Comparison of ENCODE assay signal across 1 cellular context in genomic region chr17:64145460-64145750, GRCh38.
TF ChIP-seq lines count a peak whose summit lies in the region.

No MANE protein-coding gene starts in this region.

TF ChIP-seq in liver, 16 proteins besides CTCF, POLR2A, EP300 and RAD21 (continued from another document):
- no peak for TF ChIP-seq ZBTB33 (IDR thresholded peaks at IDR 0.05)
- TF ChIP-seq JUND (IDR thresholded peaks at IDR 0.05) = no peak
- TF ChIP-seq TAF1 (conservative IDR thresholded peaks at IDR 0.05) = no peak
- TF ChIP-seq SP1 (IDR thresholded peaks at IDR 0.05) = no peak
- TF ChIP-seq HNF4A (conservative IDR thresholded peaks at IDR 0.05) = no peak
- TF ChIP-seq EGR1 (IDR thresholded peaks at IDR 0.05; ENCODE audit: low read depth in 2 of 2) = no peak
- TF ChIP-seq YY1 (IDR thresholded peaks at IDR 0.05) = no peak
TF ChIP-seq in liver: peak in this region for 0.
